ENCODE assay signal across 32 cellular contexts in genomic region chr21:31594279-31594678, GRCh38.
"Had no signal": no experiment of that assay in that cellular context is flagged by ENCODE, and none has a peak within 500 bp of the region (broad histone marks: within the 10 kb centered on the region; RNA-seq: fewer than 3 reads in every experiment).

No MANE protein-coding gene starts in this region.

- DNase-seq: activated effector memory CD4-positive, alpha-beta T cell treated with anti-CD3 and anti-CD28 coated beads, Interleukin-2, amount 50 U/mL, for 16 hours; activated effector memory CD4-positive, alpha-beta T cell treated with Interleukin-2 at 50 U/mL for 16 hours; activated gamma-delta T cell; activated gamma-delta T cell treated with Interleukin-2 at 50 U/mL for 16 hours; activated naive CD4-positive, alpha-beta T cell; activated naive CD4-positive, alpha-beta T cell treated with anti-CD3 and anti-CD28 coated beads for 36 hours; activated naive CD4-positive, alpha-beta T cell treated with anti-CD3 and anti-CD28 coated beads, Interleukin-2, amount 10 ng/mL, durations not matched to agents 7 days and 5 days; activated naive CD4-positive, alpha-beta T cell treated with anti-CD3 and anti-CD28 coated beads, Interleukin-2, amount 50 U/mL, for 16 hours; activated naive CD4-positive, alpha-beta T cell treated with Interleukin-2 at 50 U/mL for 16 hours; activated naive CD8-positive, alpha-beta T cell treated with anti-CD3 and anti-CD28 coated beads for 36 hours; activated naive CD8-positive, alpha-beta T cell treated with anti-CD3 and anti-CD28 coated beads, Interleukin-2, amount 10 ng/mL, durations not matched to agents 7 days and 5 days; activated naive CD8-positive, alpha-beta T cell treated with anti-CD3 and anti-CD28 coated beads, Interleukin-2, amount 50 U/mL, for 24 hours; activated T-cell treated with anti-CD3 and anti-CD28 coated beads, Interleukin-2, amount 50 U/mL, for 4 hours; activated T-cell treated with anti-CD3 and anti-CD28 coated beads, Interleukin-2, amount 50 U/mL, for 48 hours; activated T-cell treated with anti-CD3 and anti-CD28 coated beads, Interleukin-2, amount 50 U/mL, for 72 hours; adrenal gland; amniotic stem cell; amygdala; anterior cingulate cortex; aorta; body of pancreas; brain microvascular endothelial cell; caudate nucleus; central memory CD4-positive, alpha-beta T cell; cerebellar nuclear complex had no signal

- ATAC-seq: activated naive CD4-positive, alpha-beta T cell treated with anti-CD3 and anti-CD28 coated beads, Interleukin-2, amount 50 U/mL, for 72 hours; activated naive CD8-positive, alpha-beta T cell treated with anti-CD3 and anti-CD28 coated beads, Interleukin-2, amount 50 U/mL, for 24 hours; activated T-cell treated with anti-CD3 and anti-CD28 coated beads, Interleukin-2, amount 50 U/mL, for 4 hours; activated T-cell treated with anti-CD3 and anti-CD28 coated beads, Interleukin-2, amount 50 U/mL, for 72 hours; activated T-helper 17 cell treated with anti-CD3 and anti-CD28 coated beads, Interleukin-2, amount 50 U/mL, for 72 hours; body of pancreas had no signal

- H3K27ac ChIP-seq: adrenal gland, ascending aorta, body of pancreas, brain microvascular endothelial cell, breast epithelium, cardiac muscle cell had no signal

- H3K4me1 ChIP-seq: adrenal gland, ascending aorta, body of pancreas, breast epithelium had no signal

- H3K27me3 ChIP-seq: adrenal gland, ascending aorta, body of pancreas, brain microvascular endothelial cell, breast epithelium, cardiac muscle cell had no signal

- H3K36me3 ChIP-seq: adrenal gland, ascending aorta, brain microvascular endothelial cell, breast epithelium, cardiac muscle cell had no signal

- H3K9me3 ChIP-seq: adrenal gland, ascending aorta, body of pancreas had no signal

- H3K4me3 ChIP-seq: adrenal gland, ascending aorta, body of pancreas, breast epithelium, cardiac muscle cell had no signal

- FAIRE-seq: astrocyte, bronchial epithelial cell had no signal
